ENCODE assay signal across 29 cellular contexts in the genomic region with DNA sequence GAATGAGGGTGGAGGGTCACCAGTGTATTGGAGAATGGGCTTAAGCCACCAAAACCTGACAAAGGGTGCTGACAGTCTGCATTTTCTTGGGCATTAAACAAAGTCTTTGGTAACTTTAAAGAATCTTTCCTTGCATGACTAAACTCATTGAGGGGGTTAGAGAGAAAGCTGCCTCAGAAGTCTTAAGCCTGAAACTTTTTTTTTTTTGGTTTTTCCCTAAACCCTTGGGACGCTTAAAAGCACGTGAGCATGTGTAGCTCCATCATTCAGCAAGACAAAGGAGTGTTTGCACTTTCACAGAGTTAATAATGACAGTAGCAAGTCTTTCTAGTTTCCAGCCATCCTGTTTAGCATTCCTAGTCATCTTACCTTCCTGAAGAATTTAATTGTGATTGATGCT.
A peak's percentile ranks its signal among the peaks of the same experiment; 100 is the strongest.
DNase-seq lines count a peak whose midpoint lies in the region; ATAC-seq and TF ChIP-seq lines count a peak whose summit lies in the region.
"Had no signal": no experiment of that assay in that cellular context is flagged by ENCODE, and none has a peak within 500 bp of the region (broad histone marks: within the 10 kb centered on the region; RNA-seq: fewer than 3 reads in every experiment).

No MANE protein-coding gene starts in this region.

- no peak overlapping the region for H3K4me3 ChIP-seq in AG10803 (ENCODE audit: low read length)
- H3K4me3 ChIP-seq: cardiac muscle cell, colonic mucosa, pancreas, right lobe of liver, transverse colon had no signal

- peak; percentile 64 for DNase-seq in AG10803 (ENCODE audit: low read depth)
- DNase-seq in WTC11 (ENCODE audit: low spot score), result no peak
- DNase-seq in fibroblast of peridontal ligament (ENCODE audit: extremely low read depth), result peak; percentile 14
- peak; percentile 19 for DNase-seq in retina
- no peak for DNase-seq in effector memory CD8-positive, alpha-beta T cell
- DNase-seq in NCI-H524 (lab: John Stamatoyannopoulos, UW), result no peak
- DNase-seq in activated CD4-positive, alpha-beta T cell treated with anti-CD3 and anti-CD28 coated beads for 4 hours, result no peak
- DNase-seq: activated CD4-positive, alpha-beta T cell treated with anti-CD3 and anti-CD28 coated beads for 36 hours; activated effector memory CD4-positive, alpha-beta T cell treated with Interleukin-2 at 50 U/mL for 16 hours; Calu3; colonic mucosa; DND-41; effector memory CD4-positive, alpha-beta T cell; erythroblast; foreskin keratinocyte; kidney glomerular epithelial cell; MV-4-11; naive thymus-derived CD8-positive, alpha-beta T cell; NCI-H1436 treated with DMSO at 0.1 percent for 48 hours; NCI-H2081 treated with DMSO at 0.1 percent for 48 hours; pancreas; right lobe of liver; stimulated activated CD4-positive, alpha-beta T cell treated with anti-CD3 and anti-CD28 coated beads, Interleukin-4, amount 100 ng/mL, for 24 hours; transverse colon had no signal

- H3K9me3 Mint-ChIP-seq in WTC11, result no peaks in the 10 kb centered on the region
- no peaks in the 10 kb centered on the region for H3K9me3 Mint-ChIP-seq in effector memory CD8-positive, alpha-beta T cell
- H3K9me3 Mint-ChIP-seq: IgD-negative memory B cell; naive thymus-derived CD8-positive, alpha-beta T cell; T-helper 2 cell treated with Interferon-gamma antibody and Interleukin-4, amounts not matched to agents 5 μg/mL and 100 μg/mL, for 36 hours had no signal

- CTCF ChIA-PET in WTC11 (lab: Charles Lee), result interaction anchor here (0.6 to 2.1 kb wide), 2 partner anchors 52 to 125 kb away, joined by 3 to 7 read pairs; no protein-coding TSS in a partner anchor

- TF ChIP-seq CTCF in AG10803 (conservative IDR thresholded peaks at IDR 0.05; ENCODE audit: low read length) (no peak), WTC11 (IDR thresholded peaks at IDR 0.05) (no peak)

- peaks cover 13% of the 10 kb centered on the region for H3K27me3 Mint-ChIP-seq in WTC11 (ENCODE audit: low read depth)
- H3K27me3 Mint-ChIP-seq in effector memory CD8-positive, alpha-beta T cell, result peaks cover 24 to 43% of the 10 kb centered on the region in 2 donors
- H3K27me3 Mint-ChIP-seq: IgD-negative memory B cell had no signal

- H3K27ac Mint-ChIP-seq in WTC11, result no peak overlapping the region
- no peak overlapping the region for H3K27ac Mint-ChIP-seq in effector memory CD8-positive, alpha-beta T cell
- H3K27ac Mint-ChIP-seq: activated CD4-positive, alpha-beta T cell treated with anti-CD3 and anti-CD28 coated beads for 36 hours; activated naive CD8-positive, alpha-beta T cell; IgD-negative memory B cell; naive thymus-derived CD8-positive, alpha-beta T cell; T-helper 2 cell treated with Interferon-gamma antibody and Interleukin-4, amounts not matched to agents 5 μg/mL and 100 μg/mL, for 36 hours had no signal

- peaks cover 62% of the 10 kb centered on the region for H3K4me1 Mint-ChIP-seq in WTC11
- H3K4me1 Mint-ChIP-seq in effector memory CD8-positive, alpha-beta T cell (ENCODE audit: low read depth in 2 of 2), result no peaks in the 10 kb centered on the region
- H3K4me1 Mint-ChIP-seq: activated CD4-positive, alpha-beta T cell treated with anti-CD3 and anti-CD28 coated beads for 36 hours; IgD-negative memory B cell; naive thymus-derived CD8-positive, alpha-beta T cell had no signal

- no peak overlapping the region for H3K4me3 Mint-ChIP-seq in WTC11
- no peak overlapping the region for H3K4me3 Mint-ChIP-seq in effector memory CD8-positive, alpha-beta T cell
- H3K4me3 Mint-ChIP-seq: activated CD4-positive, alpha-beta T cell treated with anti-CD3 and anti-CD28 coated beads for 36 hours; activated naive CD8-positive, alpha-beta T cell; IgD-negative memory B cell; naive thymus-derived CD8-positive, alpha-beta T cell; T-helper 2 cell treated with Interferon-gamma antibody and Interleukin-4, amounts not matched to agents 5 μg/mL and 100 μg/mL, for 36 hours had no signal

- POLR2A ChIA-PET in WTC11 (lab: Charles Lee), result interaction anchor here (0.6 kb wide), 1 partner anchor 89 kb away, joined by 3 read pairs; no protein-coding TSS in a partner anchor

- ATAC-seq in WTC11 (no peak), GM18907 (IDR thresholded peaks at IDR 0.05; ENCODE audit: unreplicated experiment) (no peak)
- no peak for ATAC-seq in effector memory CD8-positive, alpha-beta T cell (replicated peaks)
- ATAC-seq: activated CD4-positive, alpha-beta T cell treated with anti-CD3 and anti-CD28 coated beads for 36 hours; foreskin keratinocyte; naive thymus-derived CD8-positive, alpha-beta T cell had no signal

- no peaks in the 10 kb centered on the region for H3K36me3 Mint-ChIP-seq in WTC11
- H3K36me3 Mint-ChIP-seq in effector memory CD8-positive, alpha-beta T cell (ENCODE audit: insufficient read depth), result no peaks in the 10 kb centered on the region
- H3K36me3 Mint-ChIP-seq: activated naive CD8-positive, alpha-beta T cell; IgD-negative memory B cell; naive thymus-derived CD8-positive, alpha-beta T cell had no signal

TF ChIP-seq in WTC11, 78 proteins besides CTCF, POLR2A, EP300 and RAD21:
- TF ChIP-seq ZBTB21 (CRISPR knock-in tag; IDR thresholded peaks at IDR 0.05; ENCODE audit: borderline replicate concordance) (no peak), NFATC4 (CRISPR knock-in tag; IDR thresholded peaks at IDR 0.05) (no peak), IRF2 (CRISPR knock-in tag; IDR thresholded peaks at IDR 0.05; ENCODE audit: borderline replicate concordance, low read depth) (no peak)
- TF ChIP-seq, protein P1, sequence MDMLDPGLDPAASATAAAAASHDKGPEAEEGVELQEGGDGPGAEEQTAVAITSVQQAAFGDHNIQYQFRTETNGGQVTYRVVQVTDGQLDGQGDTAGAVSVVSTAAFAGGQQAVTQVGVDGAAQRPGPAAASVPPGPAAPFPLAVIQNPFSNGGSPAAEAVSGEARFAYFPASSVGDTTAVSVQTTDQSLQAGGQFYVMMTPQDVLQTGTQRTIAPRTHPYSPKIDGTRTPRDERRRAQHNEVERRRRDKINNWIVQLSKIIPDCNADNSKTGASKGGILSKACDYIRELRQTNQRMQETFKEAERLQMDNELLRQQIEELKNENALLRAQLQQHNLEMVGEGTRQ (CRISPR knock-in tag; IDR thresholded peaks at IDR 0.05), result 0 out of 2 replicates have a peak, but pooled peaks have one; percentile 16

Comparison
In these comparisons a context has a peak if more than half of its experiments do, and no peak if none do; other contexts are left out.
1. DNase-seq: peak in AG10803 (single experiment), fibroblast of peridontal ligament (single experiment) and retina (single experiment); none in WTC11 (single experiment), effector memory CD8-positive, alpha-beta T cell (0 of 3), NCI-H524 (0 of 2) and activated CD4-positive, alpha-beta T cell treated with anti-CD3 and anti-CD28 coated beads for 4 hours (0 of 2).